1 cellular context compared by ENCODE assay signal in the genomic region with DNA sequence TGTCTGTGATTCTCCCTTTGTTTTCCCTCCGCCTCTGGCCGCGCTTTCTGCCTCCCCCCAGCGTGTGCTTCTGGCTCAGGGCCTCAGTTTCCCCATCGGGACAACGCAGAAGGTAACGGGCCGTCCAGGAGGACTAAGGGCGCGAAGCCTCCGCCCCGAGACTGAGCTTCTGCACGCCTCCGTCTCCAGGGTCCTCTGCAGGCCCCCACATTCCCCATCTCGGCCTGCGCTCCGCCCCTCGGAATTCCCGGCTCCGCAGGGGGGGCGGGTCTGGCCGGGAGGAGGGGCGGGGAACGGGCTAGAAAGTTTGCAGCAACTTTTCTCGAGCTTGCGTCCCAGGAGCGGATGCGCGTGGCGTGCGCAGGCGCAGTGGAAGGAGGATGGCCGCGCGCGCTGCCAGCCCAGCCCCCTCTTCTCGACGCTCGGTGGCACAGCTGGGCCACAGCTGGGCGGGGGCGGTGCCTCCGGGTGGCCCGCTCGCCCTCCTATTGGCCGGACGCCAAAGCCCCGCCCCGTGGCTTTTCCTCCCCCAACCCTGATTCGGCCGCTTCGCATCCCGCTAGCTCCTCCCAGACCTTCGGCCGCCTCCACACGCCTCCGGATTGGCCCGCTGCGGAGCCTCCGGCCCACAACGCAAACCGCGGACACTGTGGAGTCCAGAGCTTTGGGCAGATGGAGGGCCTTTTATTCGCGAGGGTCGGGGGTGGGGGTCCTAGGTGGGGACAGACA.
TF ChIP-seq lines count a peak whose summit lies in the region.

A gene (minus strand): TSS at position 199 of the 729 bp plus-strand sequence. CDS start 408 bp downstream, outside the sequence.

TF ChIP-seq in HepG2, 621 proteins besides CTCF, POLR2A, EP300 and RAD21 (continued from another document and continues in another):
- TF ChIP-seq, protein P1, sequence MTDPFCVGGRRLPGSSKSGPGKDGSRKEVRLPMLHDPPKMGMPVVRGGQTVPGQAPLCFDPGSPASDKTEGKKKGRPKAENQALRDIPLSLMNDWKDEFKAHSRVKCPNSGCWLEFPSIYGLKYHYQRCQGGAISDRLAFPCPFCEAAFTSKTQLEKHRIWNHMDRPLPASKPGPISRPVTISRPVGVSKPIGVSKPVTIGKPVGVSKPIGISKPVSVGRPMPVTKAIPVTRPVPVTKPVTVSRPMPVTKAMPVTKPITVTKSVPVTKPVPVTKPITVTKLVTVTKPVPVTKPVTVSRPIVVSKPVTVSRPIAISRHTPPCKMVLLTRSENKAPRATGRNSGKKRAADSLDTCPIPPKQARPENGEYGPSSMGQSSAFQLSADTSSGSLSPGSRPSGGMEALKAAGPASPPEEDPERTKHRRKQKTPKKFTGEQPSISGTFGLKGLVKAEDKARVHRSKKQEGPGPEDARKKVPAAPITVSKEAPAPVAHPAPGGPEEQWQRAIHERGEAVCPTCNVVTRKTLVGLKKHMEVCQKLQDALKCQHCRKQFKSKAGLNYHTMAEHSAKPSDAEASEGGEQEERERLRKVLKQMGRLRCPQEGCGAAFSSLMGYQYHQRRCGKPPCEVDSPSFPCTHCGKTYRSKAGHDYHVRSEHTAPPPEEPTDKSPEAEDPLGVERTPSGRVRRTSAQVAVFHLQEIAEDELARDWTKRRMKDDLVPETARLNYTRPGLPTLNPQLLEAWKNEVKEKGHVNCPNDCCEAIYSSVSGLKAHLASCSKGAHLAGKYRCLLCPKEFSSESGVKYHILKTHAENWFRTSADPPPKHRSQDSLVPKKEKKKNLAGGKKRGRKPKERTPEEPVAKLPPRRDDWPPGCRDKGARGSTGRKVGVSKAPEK (CRISPR knock-in tag; IDR thresholded peaks at IDR 0.05; ENCODE audit: borderline replicate concordance): no peak
- TF ChIP-seq, protein P2, sequence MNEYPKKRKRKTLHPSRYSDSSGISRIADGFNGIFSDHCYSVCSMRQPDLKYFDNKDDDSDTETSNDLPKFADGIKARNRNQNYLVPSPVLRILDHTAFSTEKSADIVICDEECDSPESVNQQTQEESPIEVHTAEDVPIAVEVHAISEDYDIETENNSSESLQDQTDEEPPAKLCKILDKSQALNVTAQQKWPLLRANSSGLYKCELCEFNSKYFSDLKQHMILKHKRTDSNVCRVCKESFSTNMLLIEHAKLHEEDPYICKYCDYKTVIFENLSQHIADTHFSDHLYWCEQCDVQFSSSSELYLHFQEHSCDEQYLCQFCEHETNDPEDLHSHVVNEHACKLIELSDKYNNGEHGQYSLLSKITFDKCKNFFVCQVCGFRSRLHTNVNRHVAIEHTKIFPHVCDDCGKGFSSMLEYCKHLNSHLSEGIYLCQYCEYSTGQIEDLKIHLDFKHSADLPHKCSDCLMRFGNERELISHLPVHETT (CRISPR knock-in tag; conservative IDR thresholded peaks at IDR 0.05): no peak; the same call in 1 of the 2 replicates
- TF ChIP-seq, protein P3, sequence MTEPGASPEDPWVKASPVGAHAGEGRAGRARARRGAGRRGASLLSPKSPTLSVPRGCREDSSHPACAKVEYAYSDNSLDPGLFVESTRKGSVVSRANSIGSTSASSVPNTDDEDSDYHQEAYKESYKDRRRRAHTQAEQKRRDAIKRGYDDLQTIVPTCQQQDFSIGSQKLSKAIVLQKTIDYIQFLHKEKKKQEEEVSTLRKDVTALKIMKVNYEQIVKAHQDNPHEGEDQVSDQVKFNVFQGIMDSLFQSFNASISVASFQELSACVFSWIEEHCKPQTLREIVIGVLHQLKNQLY (CRISPR knock-in tag; IDR thresholded peaks at IDR 0.05): peak; percentile 61; the same call in 1 of the 2 replicates
- no peak for TF ChIP-seq RCOR2 (CRISPR knock-in tag; IDR thresholded peaks at IDR 0.05)
- TF ChIP-seq ZNF564 (CRISPR knock-in tag; IDR thresholded peaks at IDR 0.05): no peak
- peak; percentile 72; the same call in 1 of the 2 replicates for TF ChIP-seq SIN3A (IDR thresholded peaks at IDR 0.05; ENCODE audit: borderline replicate concordance, low read depth, low read length)
- 0 out of 2 replicates have a peak, but pooled peaks have one; percentile 20 for TF ChIP-seq ZFP90 (CRISPR knock-in tag; IDR thresholded peaks at IDR 0.05; ENCODE audit: borderline replicate concordance)
- peak; percentile 85 for TF ChIP-seq BRD4 (CRISPR knock-in tag; IDR thresholded peaks at IDR 0.05)
- peak; percentile 77; the same call in 1 of the 2 replicates for TF ChIP-seq YEATS4 (CRISPR knock-in tag; IDR thresholded peaks at IDR 0.05; ENCODE audit: borderline replicate concordance)
- TF ChIP-seq CEBPG (CRISPR knock-in tag; IDR thresholded peaks at IDR 0.05): peak; percentile 72
- TF ChIP-seq, protein P4, sequence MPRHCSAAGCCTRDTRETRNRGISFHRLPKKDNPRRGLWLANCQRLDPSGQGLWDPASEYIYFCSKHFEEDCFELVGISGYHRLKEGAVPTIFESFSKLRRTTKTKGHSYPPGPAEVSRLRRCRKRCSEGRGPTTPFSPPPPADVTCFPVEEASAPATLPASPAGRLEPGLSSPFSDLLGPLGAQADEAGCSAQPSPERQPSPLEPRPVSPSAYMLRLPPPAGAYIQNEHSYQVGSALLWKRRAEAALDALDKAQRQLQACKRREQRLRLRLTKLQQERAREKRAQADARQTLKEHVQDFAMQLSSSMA (CRISPR knock-in tag; IDR thresholded peaks at IDR 0.05): no peak; the same call in 1 of the 2 replicates
- peak; percentile 87 for TF ChIP-seq NFYB (CRISPR knock-in tag; IDR thresholded peaks at IDR 0.05)
- peak; percentile 82; the same call in 1 of the 2 replicates for TF ChIP-seq RELA (CRISPR knock-in tag; IDR thresholded peaks at IDR 0.05)
- TF ChIP-seq, protein P5, sequence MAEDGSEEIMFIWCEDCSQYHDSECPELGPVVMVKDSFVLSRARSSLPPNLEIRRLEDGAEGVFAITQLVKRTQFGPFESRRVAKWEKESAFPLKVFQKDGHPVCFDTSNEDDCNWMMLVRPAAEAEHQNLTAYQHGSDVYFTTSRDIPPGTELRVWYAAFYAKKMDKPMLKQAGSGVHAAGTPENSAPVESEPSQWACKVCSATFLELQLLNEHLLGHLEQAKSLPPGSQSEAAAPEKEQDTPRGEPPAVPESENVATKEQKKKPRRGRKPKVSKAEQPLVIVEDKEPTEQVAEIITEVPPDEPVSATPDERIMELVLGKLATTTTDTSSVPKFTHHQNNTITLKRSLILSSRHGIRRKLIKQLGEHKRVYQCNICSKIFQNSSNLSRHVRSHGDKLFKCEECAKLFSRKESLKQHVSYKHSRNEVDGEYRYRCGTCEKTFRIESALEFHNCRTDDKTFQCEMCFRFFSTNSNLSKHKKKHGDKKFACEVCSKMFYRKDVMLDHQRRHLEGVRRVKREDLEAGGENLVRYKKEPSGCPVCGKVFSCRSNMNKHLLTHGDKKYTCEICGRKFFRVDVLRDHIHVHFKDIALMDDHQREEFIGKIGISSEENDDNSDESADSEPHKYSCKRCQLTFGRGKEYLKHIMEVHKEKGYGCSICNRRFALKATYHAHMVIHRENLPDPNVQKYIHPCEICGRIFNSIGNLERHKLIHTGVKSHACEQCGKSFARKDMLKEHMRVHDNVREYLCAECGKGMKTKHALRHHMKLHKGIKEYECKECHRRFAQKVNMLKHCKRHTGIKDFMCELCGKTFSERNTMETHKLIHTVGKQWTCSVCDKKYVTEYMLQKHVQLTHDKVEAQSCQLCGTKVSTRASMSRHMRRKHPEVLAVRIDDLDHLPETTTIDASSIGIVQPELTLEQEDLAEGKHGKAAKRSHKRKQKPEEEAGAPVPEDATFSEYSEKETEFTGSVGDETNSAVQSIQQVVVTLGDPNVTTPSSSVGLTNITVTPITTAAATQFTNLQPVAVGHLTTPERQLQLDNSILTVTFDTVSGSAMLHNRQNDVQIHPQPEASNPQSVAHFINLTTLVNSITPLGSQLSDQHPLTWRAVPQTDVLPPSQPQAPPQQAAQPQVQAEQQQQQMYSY (CRISPR knock-in tag; IDR thresholded peaks at IDR 0.05): peak; percentile 55; the same call in 1 of the 2 replicates
- TF ChIP-seq, protein P6, sequence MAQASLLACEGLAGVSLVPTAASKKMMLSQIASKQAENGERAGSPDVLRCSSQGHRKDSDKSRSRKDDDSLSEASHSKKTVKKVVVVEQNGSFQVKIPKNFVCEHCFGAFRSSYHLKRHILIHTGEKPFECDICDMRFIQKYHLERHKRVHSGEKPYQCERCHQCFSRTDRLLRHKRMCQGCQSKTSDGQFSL (CRISPR knock-in tag; IDR thresholded peaks at IDR 0.05): peak; percentile 86
- TF ChIP-seq, protein P7, sequence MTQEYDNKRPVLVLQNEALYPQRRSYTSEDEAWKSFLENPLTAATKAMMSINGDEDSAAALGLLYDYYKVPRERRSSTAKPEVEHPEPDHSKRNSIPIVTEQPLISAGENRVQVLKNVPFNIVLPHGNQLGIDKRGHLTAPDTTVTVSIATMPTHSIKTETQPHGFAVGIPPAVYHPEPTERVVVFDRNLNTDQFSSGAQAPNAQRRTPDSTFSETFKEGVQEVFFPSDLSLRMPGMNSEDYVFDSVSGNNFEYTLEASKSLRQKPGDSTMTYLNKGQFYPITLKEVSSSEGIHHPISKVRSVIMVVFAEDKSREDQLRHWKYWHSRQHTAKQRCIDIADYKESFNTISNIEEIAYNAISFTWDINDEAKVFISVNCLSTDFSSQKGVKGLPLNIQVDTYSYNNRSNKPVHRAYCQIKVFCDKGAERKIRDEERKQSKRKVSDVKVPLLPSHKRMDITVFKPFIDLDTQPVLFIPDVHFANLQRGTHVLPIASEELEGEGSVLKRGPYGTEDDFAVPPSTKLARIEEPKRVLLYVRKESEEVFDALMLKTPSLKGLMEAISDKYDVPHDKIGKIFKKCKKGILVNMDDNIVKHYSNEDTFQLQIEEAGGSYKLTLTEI (CRISPR knock-in tag; conservative IDR thresholded peaks at IDR 0.05): no peak
- TF ChIP-seq HOXD1 (CRISPR knock-in tag; IDR thresholded peaks at IDR 0.05): peak; percentile 54; the same call in 1 of the 2 replicates
- TF ChIP-seq ZNF10 (CRISPR knock-in tag; IDR thresholded peaks at IDR 0.05; ENCODE audit: borderline replicate concordance, low read depth): no peak
- no peak for TF ChIP-seq ZNF546 (CRISPR knock-in tag; conservative IDR thresholded peaks at IDR 0.05)
- peak; percentile 81 for TF ChIP-seq ZNF331 (CRISPR knock-in tag; IDR thresholded peaks at IDR 0.05)
- TF ChIP-seq, protein P8, sequence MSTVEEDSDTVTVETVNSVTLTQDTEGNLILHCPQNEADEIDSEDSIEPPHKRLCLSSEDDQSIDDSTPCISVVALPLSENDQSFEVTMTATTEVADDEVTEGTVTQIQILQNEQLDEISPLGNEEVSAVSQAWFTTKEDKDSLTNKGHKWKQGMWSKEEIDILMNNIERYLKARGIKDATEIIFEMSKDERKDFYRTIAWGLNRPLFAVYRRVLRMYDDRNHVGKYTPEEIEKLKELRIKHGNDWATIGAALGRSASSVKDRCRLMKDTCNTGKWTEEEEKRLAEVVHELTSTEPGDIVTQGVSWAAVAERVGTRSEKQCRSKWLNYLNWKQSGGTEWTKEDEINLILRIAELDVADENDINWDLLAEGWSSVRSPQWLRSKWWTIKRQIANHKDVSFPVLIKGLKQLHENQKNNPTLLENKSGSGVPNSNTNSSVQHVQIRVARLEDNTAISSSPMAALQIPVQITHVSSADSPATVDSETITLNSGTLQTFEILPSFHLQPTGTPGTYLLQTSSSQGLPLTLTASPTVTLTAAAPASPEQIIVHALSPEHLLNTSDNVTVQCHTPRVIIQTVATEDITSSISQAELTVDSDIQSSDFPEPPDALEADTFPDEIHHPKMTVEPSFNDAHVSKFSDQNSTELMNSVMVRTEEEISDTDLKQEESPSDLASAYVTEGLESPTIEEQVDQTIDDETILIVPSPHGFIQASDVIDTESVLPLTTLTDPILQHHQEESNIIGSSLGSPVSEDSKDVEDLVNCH (CRISPR knock-in tag; IDR thresholded peaks at IDR 0.05): no peak
- peak; percentile 80 for TF ChIP-seq MIXL1 (CRISPR knock-in tag; IDR thresholded peaks at IDR 0.05)
- TF ChIP-seq RFXANK (CRISPR knock-in tag; IDR thresholded peaks at IDR 0.05): 0 out of 2 replicates have a peak, but pooled peaks have one; percentile 60
- no peak for TF ChIP-seq IRX3 (CRISPR knock-in tag; IDR thresholded peaks at IDR 0.05; ENCODE audit: borderline replicate concordance, low read depth)
- TF ChIP-seq KLF9 (CRISPR knock-in tag; IDR thresholded peaks at IDR 0.05; ENCODE audit: low read depth): peak; percentile 71; the same call in 1 of the 2 replicates
- TF ChIP-seq U2AF2 (IDR thresholded peaks at IDR 0.05; ENCODE audit: low read depth, low read length): no peak
- peak; percentile 42 for TF ChIP-seq TBL1XR1 (IDR thresholded peaks at IDR 0.05; ENCODE audit: borderline replicate concordance, low read length, partially characterized antibody)
- TF ChIP-seq ZNF816 (CRISPR knock-in tag; IDR thresholded peaks at IDR 0.05; ENCODE audit: borderline replicate concordance): 0 out of 2 replicates have a peak, but pooled peaks have one; percentile 3
- TF ChIP-seq ZNF124 (CRISPR knock-in tag; IDR thresholded peaks at IDR 0.05): no peak
- no peak for TF ChIP-seq TCF7 (IDR thresholded peaks at IDR 0.05; ENCODE audit: low read depth)
- peak; percentile 100 for TF ChIP-seq HNRNPK (IDR thresholded peaks at IDR 0.05; ENCODE audit: low read depth, low read length, poor library complexity, severe bottlenecking)
- TF ChIP-seq SMARCC2 (IDR thresholded peaks at IDR 0.05): no peak
- TF ChIP-seq POLR2G (IDR thresholded peaks at IDR 0.05; ENCODE audit: low read depth, low read length): peak; percentile 94
- TF ChIP-seq, protein P9, sequence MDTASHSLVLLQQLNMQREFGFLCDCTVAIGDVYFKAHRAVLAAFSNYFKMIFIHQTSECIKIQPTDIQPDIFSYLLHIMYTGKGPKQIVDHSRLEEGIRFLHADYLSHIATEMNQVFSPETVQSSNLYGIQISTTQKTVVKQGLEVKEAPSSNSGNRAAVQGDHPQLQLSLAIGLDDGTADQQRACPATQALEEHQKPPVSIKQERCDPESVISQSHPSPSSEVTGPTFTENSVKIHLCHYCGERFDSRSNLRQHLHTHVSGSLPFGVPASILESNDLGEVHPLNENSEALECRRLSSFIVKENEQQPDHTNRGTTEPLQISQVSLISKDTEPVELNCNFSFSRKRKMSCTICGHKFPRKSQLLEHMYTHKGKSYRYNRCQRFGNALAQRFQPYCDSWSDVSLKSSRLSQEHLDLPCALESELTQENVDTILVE (CRISPR knock-in tag; IDR thresholded peaks at IDR 0.05): peak; percentile 18; the same call in 1 of the 2 replicates
- TF ChIP-seq MED13 (CRISPR knock-in tag; IDR thresholded peaks at IDR 0.05): peak; percentile 34; the same call in 1 of the 2 replicates
- TF ChIP-seq KLF13 (CRISPR knock-in tag; IDR thresholded peaks at IDR 0.05): no peak
- TF ChIP-seq ZSCAN20 (CRISPR knock-in tag; IDR thresholded peaks at IDR 0.05; ENCODE audit: borderline replicate concordance): no peak
- peak; percentile 72 for TF ChIP-seq ZNF12 (CRISPR knock-in tag; IDR thresholded peaks at IDR 0.05)
- no peak for TF ChIP-seq ZNF253 (CRISPR knock-in tag; IDR thresholded peaks at IDR 0.05; ENCODE audit: borderline replicate concordance)
- no peak for TF ChIP-seq MLLT10 (CRISPR knock-in tag; IDR thresholded peaks at IDR 0.05)
- peak; percentile 94 for TF ChIP-seq POLR2AphosphoS5 (IDR thresholded peaks at IDR 0.05; ENCODE audit: low read depth, low read length)
- peak; percentile 39; the same call in 1 of the 2 replicates for TF ChIP-seq HMG20B (CRISPR knock-in tag; conservative IDR thresholded peaks at IDR 0.05)
- TF ChIP-seq, protein P10, sequence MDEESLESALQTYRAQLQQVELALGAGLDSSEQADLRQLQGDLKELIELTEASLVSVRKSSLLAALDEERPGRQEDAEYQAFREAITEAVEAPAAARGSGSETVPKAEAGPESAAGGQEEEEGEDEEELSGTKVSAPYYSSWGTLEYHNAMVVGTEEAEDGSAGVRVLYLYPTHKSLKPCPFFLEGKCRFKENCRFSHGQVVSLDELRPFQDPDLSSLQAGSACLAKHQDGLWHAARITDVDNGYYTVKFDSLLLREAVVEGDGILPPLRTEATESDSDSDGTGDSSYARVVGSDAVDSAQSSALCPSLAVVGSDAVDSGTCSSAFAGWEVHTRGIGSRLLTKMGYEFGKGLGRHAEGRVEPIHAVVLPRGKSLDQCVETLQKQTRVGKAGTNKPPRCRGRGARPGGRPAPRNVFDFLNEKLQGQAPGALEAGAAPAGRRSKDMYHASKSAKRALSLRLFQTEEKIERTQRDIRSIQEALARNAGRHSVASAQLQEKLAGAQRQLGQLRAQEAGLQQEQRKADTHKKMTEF (CRISPR knock-in tag; IDR thresholded peaks at IDR 0.05): peak; percentile 76; the same call in 1 of the 2 replicates
